Comparison of ENCODE assay signal across 8 cellular contexts in the genomic region with DNA sequence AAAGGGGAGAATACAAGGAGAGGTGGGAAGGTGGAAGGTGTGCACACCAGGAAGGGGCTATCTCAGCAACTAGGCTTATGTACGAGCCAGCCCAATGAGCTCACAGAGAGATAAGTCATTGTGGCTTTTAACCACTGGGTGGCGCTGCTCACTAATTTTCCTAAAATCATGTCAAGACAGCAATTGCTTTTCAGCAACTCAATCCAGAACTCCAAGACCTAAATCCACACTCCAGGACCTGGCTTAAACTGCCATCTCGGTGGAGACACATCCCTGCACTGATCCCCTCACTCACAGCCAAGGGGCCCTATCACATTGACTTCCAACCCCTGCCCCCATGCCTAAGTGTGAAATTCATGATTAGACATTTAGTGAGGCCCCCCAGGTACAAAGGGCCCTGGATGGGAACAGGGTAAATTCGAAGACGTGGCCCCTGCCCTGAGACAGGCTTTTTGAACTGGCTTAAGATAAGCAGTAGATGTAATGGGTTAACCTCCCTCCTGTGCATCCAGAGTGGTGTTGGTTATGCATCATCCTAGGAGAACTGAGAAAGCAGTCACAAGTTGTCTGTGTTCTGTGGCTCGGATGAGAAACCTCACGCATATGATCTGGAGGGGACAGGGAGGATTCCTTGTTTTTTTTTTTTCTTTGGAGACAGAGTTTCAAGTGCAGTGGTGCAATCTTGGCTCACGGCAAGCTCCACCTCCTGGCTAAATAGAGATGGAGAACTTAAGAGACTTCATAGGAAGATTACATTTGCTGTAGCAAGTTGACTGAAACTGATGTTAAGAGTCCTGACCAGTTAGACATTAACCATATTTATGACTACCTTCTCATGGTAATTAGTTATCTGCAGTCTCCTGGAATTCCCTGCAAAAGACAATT. TPM values are rescaled to one million over a fixed set of nuclear protein-coding genes. Genes with fewer than 3 reads are reported as not detected.
DNase-seq lines count a peak whose midpoint lies in the region; ATAC-seq lines count a peak whose summit lies in the region.

No MANE protein-coding gene starts in this region.

- H3K23ac ChIP-seq in mesendoderm (ENCODE audit: low read length): no peak overlapping the region

- H2BK15ac ChIP-seq in mesendoderm (replicated peaks; ENCODE audit: low read depth): no peak overlapping the region

- no CpG with 5 or more reads among the region's 8 CpGs for WGBS in mesendoderm (ENCODE audit: extremely low coverage, insufficient coverage, low lambda C conversion rate)

- no peak overlapping the region for H2BK5ac ChIP-seq in mesendoderm (ENCODE audit: low read length)

- no peaks in the 10 kb centered on the region for H3K79me1 ChIP-seq in mesendoderm (ENCODE audit: low read length)

- no peak overlapping the region for H3K27ac ChIP-seq in mesendoderm (ENCODE audit: low read depth, low read length)

- H3K4me3 Mint-ChIP-seq in effector memory CD8-positive, alpha-beta T cell: no peak overlapping the region

- no peak overlapping the region for H3K4me2 ChIP-seq in mesendoderm (ENCODE audit: low read length)

- no peak overlapping the region for H3K56ac ChIP-seq in mesendoderm (ENCODE audit: low read length)

- H3K4me1 ChIP-seq in mesendoderm (ENCODE audit: control insufficient read depth, low read depth, low read length): no peaks in the 10 kb centered on the region

- peaks cover 6 to 10% of the 10 kb centered on the region in 2 donors for H3K4me1 Mint-ChIP-seq in effector memory CD8-positive, alpha-beta T cell (ENCODE audit: low read depth in 2 of 2)

- H4K8ac ChIP-seq in mesendoderm (ENCODE audit: low read depth, low read length): no peak overlapping the region

- H2BK120ac ChIP-seq in mesendoderm (ENCODE audit: low read depth, low read length): no peak overlapping the region

- ATAC-seq in effector memory CD8-positive, alpha-beta T cell (replicated peaks): peak; percentile 69
- no peak for ATAC-seq in GM18511 (IDR thresholded peaks at IDR 0.05; ENCODE audit: unreplicated experiment)

- H3K27ac Mint-ChIP-seq in effector memory CD8-positive, alpha-beta T cell: peak overlapping the region in 1 of 2 donors; percentile 19

- no peaks in the 10 kb centered on the region for H3K9me3 Mint-ChIP-seq in effector memory CD8-positive, alpha-beta T cell

- no peak overlapping the region for H2AK5ac ChIP-seq in mesendoderm (ENCODE audit: low read length)

- H3K4me3 ChIP-seq in mesendoderm (ENCODE audit: low read length): no peak overlapping the region

- H3K9ac ChIP-seq in mesendoderm (ENCODE audit: low read length): no peak overlapping the region

- H3K4ac ChIP-seq in mesendoderm (ENCODE audit: low read depth, low read length): no peak overlapping the region

- H3K36me3 Mint-ChIP-seq in effector memory CD8-positive, alpha-beta T cell (ENCODE audit: insufficient read depth): no peaks in the 10 kb centered on the region

- H3K27me3 Mint-ChIP-seq in effector memory CD8-positive, alpha-beta T cell: no peaks in the 10 kb centered on the region

- no peak overlapping the region for H3K18ac ChIP-seq in mesendoderm (ENCODE audit: low read length)

- H4K5ac ChIP-seq in mesendoderm (ENCODE audit: low read length): no peak overlapping the region

- peak; percentile 70 to 82 for DNase-seq in AML-193 (lab: John Stamatoyannopoulos, UW)
- peak; percentile 44 for DNase-seq in HCEC 1CT
- DNase-seq in NCI-H748 (lab: John Stamatoyannopoulos, UW; ENCODE audit: unreplicated experiment): peak; percentile 71
- DNase-seq in activated CD8-positive, alpha-beta memory T cell treated with anti-CD3 and anti-CD28 coated beads for 1 hour (ENCODE audit: extremely low read depth in 1 of 2, low read depth in 1 of 2): peak; percentile 46 to 54
- DNase-seq in effector memory CD8-positive, alpha-beta T cell: peak; percentile 77 to 86 (median 84)
- DNase-seq in mesendoderm: peak; percentile 87
- peak; percentile 44 to 57 for DNase-seq in stimulated activated CD8-positive, alpha-beta memory T cell treated with anti-CD3 and anti-CD28 coated beads, Interleukin-2, amount 100 ng/mL, for 1 hour (ENCODE audit: low read depth in 2 of 2)

- H3K36me3 ChIP-seq in mesendoderm (ENCODE audit: control insufficient read depth, insufficient read depth, low read length): no peaks in the 10 kb centered on the region

- H3K79me2 ChIP-seq in mesendoderm (ENCODE audit: control insufficient read depth, insufficient read depth, low read length): no peaks in the 10 kb centered on the region

- H3K27me3 ChIP-seq in mesendoderm (ENCODE audit: insufficient read depth, low read length, poor library complexity): no peaks in the 10 kb centered on the region

RNA-seq across cellular contexts. Expression of gene CCL16, which starts 11.5 kb away (rescaled TPM):
- polyA plus RNA-seq in mesendoderm (2013, experiment 1 of 2): not detected
- not detected for polyA plus RNA-seq in mesendoderm (2013, experiment 2 of 2)

RNA-seq across cellular contexts. Expression of gene CCL14, which starts 16.7 kb away (rescaled TPM):
- not detected for polyA plus RNA-seq in mesendoderm (2013, experiment 1 of 2)
- not detected for polyA plus RNA-seq in mesendoderm (2013, experiment 2 of 2)

RNA-seq across cellular contexts. Expression of gene LYZL6, which starts 26.3 kb away (rescaled TPM):
- not detected for polyA plus RNA-seq in mesendoderm (2013, experiment 1 of 2)
- polyA plus RNA-seq in mesendoderm (2013, experiment 2 of 2): not detected

RNA-seq across cellular contexts. Expression of gene CCL15, which starts 31.6 kb away (rescaled TPM):
- not detected for polyA plus RNA-seq in mesendoderm (2013, experiment 1 of 2)
- polyA plus RNA-seq in mesendoderm (2013, experiment 2 of 2): not detected

RNA-seq across cellular contexts. Expression of gene RDM1, which starts 39.2 kb away (rescaled TPM):
- 1.4 TPM for polyA plus RNA-seq in mesendoderm (2013, experiment 1 of 2)
- 1.5 TPM for polyA plus RNA-seq in mesendoderm (2013, experiment 2 of 2)
